In the genomic region with DNA sequence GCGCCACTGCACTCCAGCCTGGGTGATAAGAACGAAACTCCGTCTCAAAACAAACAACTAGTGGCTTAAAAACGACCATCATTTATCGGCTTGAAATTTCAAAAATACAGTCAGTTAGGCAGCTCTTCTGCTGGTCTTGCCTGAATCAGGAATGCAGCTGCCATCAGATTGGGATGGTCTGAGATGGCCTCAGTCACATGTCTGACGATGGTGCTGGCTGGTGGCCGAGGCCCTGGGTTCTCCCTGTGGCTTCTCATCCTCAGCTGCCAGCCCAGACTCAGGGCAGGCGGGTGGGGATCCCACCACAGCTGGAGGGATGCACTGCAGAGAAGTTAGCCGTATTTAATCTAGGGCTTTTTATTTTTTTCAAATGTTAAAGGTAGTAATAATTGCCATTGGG, we compare ENCODE assay signal across 13 cellular contexts. TPM values are rescaled to one million over a fixed set of nuclear protein-coding genes. Genes with fewer than 3 reads are reported as not detected.
"Had no signal": no experiment of that assay in that cellular context is flagged by ENCODE, and none has a peak within 500 bp of the region (broad histone marks: within the 10 kb centered on the region; RNA-seq: fewer than 3 reads in every experiment).

No MANE protein-coding gene starts in this region.

- H3K27me3 ChIP-seq: dorsolateral prefrontal cortex had no signal

- DNase-seq: activated CD4-positive, alpha-beta T cell treated with anti-CD3 and anti-CD28 coated beads, Interleukin-2, amount 50 U/mL, for 48 hours; activated naive CD4-positive, alpha-beta T cell treated with anti-CD3 and anti-CD28 coated beads, Interleukin-2, amount 10 ng/mL, durations not matched to agents 7 days and 5 days; dorsolateral prefrontal cortex; left ventricle myocardium superior; stimulated activated CD4-positive, alpha-beta T cell treated with anti-CD3 and anti-CD28 coated beads, Interleukin-12 subunit alpha, Interleukin-12 subunit beta, amount 100 ng/mL, for 4 hours; stimulated activated CD4-positive, alpha-beta T cell treated with anti-CD3 and anti-CD28 coated beads, Interleukin-2, amount 100 ng/mL, for 24 hours; T-helper 1 cell; WERI-Rb-1 had no signal

- H3K9me3 ChIP-seq: prostate gland had no signal

- H3K27ac Mint-ChIP-seq: activated naive CD4-positive, alpha-beta T cell treated with anti-CD3 and anti-CD28 coated beads, Interleukin-2, amount 10 ng/mL, durations not matched to agents 7 days and 5 days; activated T-helper 2 cell treated with anti-CD3 and anti-CD28 coated beads, Interferon-gamma antibody, Interleukin-2, Interleukin-4, amounts not matched to agents 10 μg/mL and 5 μg/mL and 100 μg/mL, durations not matched to agents 14 hours and 24 hours and 36 hours had no signal

- ATAC-seq: left ventricle myocardium superior, sciatic nerve, SK-N-SH treated with all-trans-retinoic acid at 6 μM for 48 hours had no signal

- H3K27ac ChIP-seq: prostate gland, WERI-Rb-1 had no signal

- H3K9me3 Mint-ChIP-seq: activated naive CD4-positive, alpha-beta T cell treated with anti-CD3 and anti-CD28 coated beads, Interleukin-2, amount 10 ng/mL, durations not matched to agents 7 days and 5 days; activated T-helper 2 cell treated with anti-CD3 and anti-CD28 coated beads, Interferon-gamma antibody, Interleukin-2, Interleukin-4, amounts not matched to agents 10 μg/mL and 5 μg/mL and 100 μg/mL, durations not matched to agents 14 hours and 24 hours and 36 hours had no signal

- H3K4me3 ChIP-seq: dorsolateral prefrontal cortex, prostate gland had no signal

- H3K4me3 Mint-ChIP-seq: activated naive CD4-positive, alpha-beta T cell treated with anti-CD3 and anti-CD28 coated beads, Interleukin-2, amount 10 ng/mL, durations not matched to agents 7 days and 5 days had no signal

- H3K36me3 ChIP-seq: WERI-Rb-1 had no signal

RNA-seq across cellular contexts. Expression of a gene that starts 31.3 kb away (rescaled TPM):
- polyA plus RNA-seq: neural cell had no signal
